15 cellular contexts compared by ENCODE assay signal in the genomic region with DNA sequence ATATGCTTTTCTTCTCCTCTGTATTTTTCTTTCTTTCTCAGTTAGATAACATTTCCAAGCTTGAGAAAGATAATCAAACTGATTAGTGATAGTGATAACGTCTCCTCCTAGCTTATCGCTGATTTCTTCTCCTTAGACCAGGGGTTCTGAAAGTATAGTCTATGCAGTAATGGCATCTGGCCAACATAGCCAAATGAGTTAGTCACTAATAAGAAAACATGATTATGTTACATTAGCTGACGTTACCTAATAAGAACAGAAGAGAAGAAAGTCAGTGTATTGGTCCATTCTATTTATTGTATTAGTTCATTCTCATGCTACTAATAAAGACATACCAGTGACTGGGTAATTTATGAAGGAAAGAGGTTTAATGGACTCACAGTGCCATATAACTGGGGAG.
DNase-seq lines count a peak whose midpoint lies in the region; FAIRE-seq and TF ChIP-seq lines count a peak whose summit lies in the region.
"Had no signal": no experiment of that assay in that cellular context is flagged by ENCODE, and none has a peak within 500 bp of the region (broad histone marks: within the 10 kb centered on the region; RNA-seq: fewer than 3 reads in every experiment).

No MANE protein-coding gene starts in this region.

- H3K27ac ChIP-seq in brain microvascular endothelial cell (no peak overlapping the region), stomach (no peak overlapping the region)

- peaks cover 0 to 4% (median 1%) of the 10 kb centered on the region in 4 donors for H3K4me1 ChIP-seq in stomach

- in situ Hi-C loops in brain microvascular endothelial cell (cut with HindIII; ENCODE audit: low pct_ligation_motif_present, low sequenced_read_pairs): no loop called here

- WGBS in stomach, 5 donors: 68 to 83% (median 77%) methylated on average over 3 of the region's 3 CpGs

- peak; percentile 45 for FAIRE-seq in H54 (lab: Jason Lieb, UNC)

- H3K36me3 ChIP-seq in brain microvascular endothelial cell (replicated peaks): no peaks in the 10 kb centered on the region
- H3K36me3 ChIP-seq in stomach: peaks cover 0 to 36% (median 26%) of the 10 kb centered on the region in 4 donors

- no peak overlapping the region for H3K4me3 ChIP-seq in brain microvascular endothelial cell (ENCODE audit: low read depth, low read length)
- H3K4me3 ChIP-seq in fibroblast of pulmonary artery (replicated peaks; ENCODE audit: low read depth, low read length): no peak overlapping the region
- no peak overlapping the region for H3K4me3 ChIP-seq in skeletal muscle cell (ENCODE audit: low read depth, low read length)
- H3K4me3 ChIP-seq in stomach: no peak overlapping the region

- TF ChIP-seq EP300 in stomach (IDR thresholded peaks at IDR 0.05): no peak

- intact Hi-C loops in stomach (cut with DNase I; ENCODE audit: low total_unique reads): no loop called here

- H3K27me3 ChIP-seq in brain microvascular endothelial cell (replicated peaks): no peaks in the 10 kb centered on the region
- H3K27me3 ChIP-seq in stomach: no peaks in the 10 kb centered on the region

- H3K9me3 ChIP-seq in stomach: no peaks in the 10 kb centered on the region

- DNase-seq in H54 (ENCODE audit: insufficient read length, low spot score) (no peak), brain microvascular endothelial cell (peak; percentile 52), fibroblast of pulmonary artery (ENCODE audit: low read depth) (peak; percentile 24), skeletal muscle cell (ENCODE audit: low read depth) (peak; percentile 1), stomach (no peak), C1 segment of cervical spinal cord (lab: John Stamatoyannopoulos, UW) (no peak), SHP77 (lab: John Stamatoyannopoulos, UW) (no peak)
- DNase-seq: ACHN; CD4-positive, alpha-beta memory T cell; DND-41; GF-D8; MV-4-11; NCI-H1436 treated with DMSO at 0.1 percent for 48 hours; NCI-H345; NCI-H526 treated with DMSO at 0.1 percent for 48 hours had no signal

- TF ChIP-seq CTCF in brain microvascular endothelial cell (IDR thresholded peaks at IDR 0.05; ENCODE audit: low read depth, low read length, missing control alignments): no peak
- TF ChIP-seq CTCF in fibroblast of pulmonary artery (IDR thresholded peaks at IDR 0.05; ENCODE audit: low read length, missing control alignments): no peak
- TF ChIP-seq CTCF in stomach (IDR thresholded peaks at IDR 0.05): no peak

- TF ChIP-seq POLR2A in H54 (IDR thresholded peaks at IDR 0.05; ENCODE audit: low read depth, low read length) (no peak), stomach (IDR thresholded peaks at IDR 0.05) (no peak)

Comparison
In these comparisons a context has a peak if more than half of its experiments do, and no peak if none do; other contexts are left out.
1. DNase-seq: peak in brain microvascular endothelial cell (single experiment), fibroblast of pulmonary artery (single experiment) and skeletal muscle cell (single experiment); none in H54 (single experiment), stomach (single experiment), C1 segment of cervical spinal cord (0 of 14) and SHP77 (0 of 2).